In genomic region chr11:64751136-64751535, GRCh38 we compare ENCODE assay signal across 14 cellular contexts.
"Had no signal": no experiment of that assay in that cellular context is flagged by ENCODE, and none has a peak within 500 bp of the region (broad histone marks: within the 10 kb centered on the region; RNA-seq: fewer than 3 reads in every experiment).

No MANE protein-coding gene starts in this region.

- H3K4me3 Mint-ChIP-seq: activated naive CD4-positive, alpha-beta T cell treated with anti-CD3 and anti-CD28 coated beads, Interleukin-2, amount 50 U/mL, for 24 hours; nephron progenitor cell; T-helper 1 cell treated with Interleukin-12 subunit alpha and Interleukin-12 subunit beta and Interleukin-4 antibody, amounts not matched to agents 30 μg/mL and 1 μg/mL, for 36 hours had no signal

- H3K4me2 ChIP-seq: SK-N-SH had no signal

- H3K36me3 ChIP-seq: esophagus squamous epithelium, thoracic aorta had no signal

- H3K9me3 Mint-ChIP-seq: activated naive CD4-positive, alpha-beta T cell treated with anti-CD3 and anti-CD28 coated beads, Interleukin-2, amount 50 U/mL, for 24 hours; nephron progenitor cell; T-helper 1 cell treated with Interleukin-12 subunit alpha and Interleukin-12 subunit beta and Interleukin-4 antibody, amounts not matched to agents 30 μg/mL and 1 μg/mL, for 36 hours had no signal

- H3K4me3 ChIP-seq: body of pancreas, coronary artery, esophagus squamous epithelium, thoracic aorta had no signal

- H3K9me3 ChIP-seq: body of pancreas, esophagus squamous epithelium, SK-N-SH, thoracic aorta had no signal

- H3K27ac Mint-ChIP-seq: activated naive CD4-positive, alpha-beta T cell treated with anti-CD3 and anti-CD28 coated beads, Interleukin-2, amount 50 U/mL, for 24 hours; nephron progenitor cell had no signal

- H3K4me1 ChIP-seq: body of pancreas had no signal

- DNase-seq: amniotic stem cell; body of pancreas; central memory CD4-positive, alpha-beta T cell; esophagus squamous epithelium; glutamatergic neuron; mesendoderm; nephron progenitor cell; SK-N-SH; stimulated activated CD4-positive, alpha-beta T cell treated with anti-CD3 and anti-CD28 coated beads, Interleukin-1b, Interleukin-23, amount 100 ng/mL, for 48 hours had no signal

- H3K9ac ChIP-seq: SK-N-SH had no signal

- H3K27ac ChIP-seq: body of pancreas, coronary artery, esophagus squamous epithelium, thoracic aorta had no signal

- ATAC-seq: body of pancreas, sciatic nerve had no signal

- H3K27me3 Mint-ChIP-seq: activated naive CD4-positive, alpha-beta T cell treated with anti-CD3 and anti-CD28 coated beads, Interleukin-2, amount 50 U/mL, for 24 hours had no signal
